Comparison of ENCODE assay signal across 1 cellular context in the genomic region with DNA sequence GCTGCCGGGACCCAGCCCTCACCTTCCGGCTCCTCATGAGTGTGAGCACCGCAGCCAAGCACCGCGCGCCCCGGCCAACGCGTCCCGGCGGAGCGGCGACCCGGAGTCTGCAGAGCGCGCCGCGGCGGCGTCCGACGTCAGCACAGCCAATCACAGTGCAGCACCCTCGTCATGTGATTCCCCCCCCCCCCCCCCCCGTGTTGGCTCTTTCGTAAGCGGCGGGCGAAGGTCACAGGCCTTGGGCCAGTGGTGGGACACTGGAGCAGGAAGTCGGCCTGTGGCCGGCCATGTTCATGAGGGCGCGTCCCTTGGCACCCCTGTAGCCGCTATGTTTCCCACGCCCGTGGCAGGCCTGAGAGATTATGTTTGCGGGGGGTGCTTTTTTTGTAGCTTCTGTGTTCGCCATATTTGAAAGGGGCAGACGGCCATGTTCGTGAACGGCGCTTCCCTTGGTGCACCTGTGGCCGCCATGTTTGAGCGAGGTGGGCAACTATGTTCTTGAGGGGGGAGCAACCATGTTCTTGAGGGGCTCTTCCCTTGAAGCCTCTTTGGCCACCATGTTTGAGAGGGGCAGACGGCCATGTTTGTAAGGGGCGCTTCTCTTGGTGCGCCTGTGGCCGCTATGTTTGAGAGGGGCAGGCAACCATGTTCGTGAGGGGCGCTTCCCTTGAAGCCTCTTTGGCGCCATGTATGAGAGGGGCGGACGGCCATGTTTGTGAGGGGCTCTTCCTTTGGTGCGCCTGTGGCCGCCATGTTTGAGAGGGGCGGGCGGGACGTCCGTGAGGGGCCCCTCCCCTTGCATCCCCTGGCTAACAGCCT.
TF ChIP-seq lines count a peak whose summit lies in the region.

A gene (minus strand): TSS at position 123 of the 819 bp plus-strand sequence. CDS start 86 bp downstream, at position 37.

TF ChIP-seq in K562, 482 proteins besides CTCF, POLR2A, EP300 and RAD21 (continued from another document and continues in another):
- TF ChIP-seq, protein P1, sequence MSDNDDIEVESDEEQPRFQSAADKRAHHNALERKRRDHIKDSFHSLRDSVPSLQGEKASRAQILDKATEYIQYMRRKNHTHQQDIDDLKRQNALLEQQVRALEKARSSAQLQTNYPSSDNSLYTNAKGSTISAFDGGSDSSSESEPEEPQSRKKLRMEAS (CRISPR knock-in tag; IDR thresholded peaks at IDR 0.05): peak; percentile 81
- TF ChIP-seq ADNP (tag; IDR thresholded peaks at IDR 0.05): no peak
- TF ChIP-seq NFIC (IDR thresholded peaks at IDR 0.05): peak; percentile 44
- 0 out of 2 replicates have a peak, but pooled peaks have one; percentile 33 for TF ChIP-seq SMAD3 (CRISPR knock-in tag; conservative IDR thresholded peaks at IDR 0.05)
- peak; percentile 68 for TF ChIP-seq TAF1 (IDR thresholded peaks at IDR 0.05; ENCODE audit: control insufficient read depth, extremely low read depth, insufficient read depth, low read length, severe bottlenecking)
- peak; percentile 3 for TF ChIP-seq RBBP5 (IDR thresholded peaks at IDR 0.05; ENCODE audit: borderline replicate concordance, insufficient read depth, low read length, poor library complexity, severe bottlenecking)
- peak; percentile 82 for TF ChIP-seq TBP (optimal IDR thresholded peaks at IDR 0.05; ENCODE audit: low read depth, low read length)
- TF ChIP-seq NCOA1 (IDR thresholded peaks at IDR 0.05; ENCODE audit: low read depth): no peak
- TF ChIP-seq ZNF584 (CRISPR knock-in tag; IDR thresholded peaks at IDR 0.05; ENCODE audit: low read depth): peak; percentile 98
- peak in 1 of 2 experiments; percentile 87; a peak in 2 of 4 replicates for TF ChIP-seq NRF1 (conservative IDR thresholded peaks at IDR 0.05 in 1 of 2, IDR thresholded peaks at IDR 0.05 in 1 of 2)
- TF ChIP-seq ELF1 (tag; IDR thresholded peaks at IDR 0.05): peak; percentile 88
- no peak for TF ChIP-seq KLF13 (tag; IDR thresholded peaks at IDR 0.05; ENCODE audit: borderline replicate concordance, low read depth)
- no peak for TF ChIP-seq XRCC4 (IDR thresholded peaks at IDR 0.05; ENCODE audit: extremely low read depth, insufficient read depth, insufficient read length)
- TF ChIP-seq, protein P2, sequence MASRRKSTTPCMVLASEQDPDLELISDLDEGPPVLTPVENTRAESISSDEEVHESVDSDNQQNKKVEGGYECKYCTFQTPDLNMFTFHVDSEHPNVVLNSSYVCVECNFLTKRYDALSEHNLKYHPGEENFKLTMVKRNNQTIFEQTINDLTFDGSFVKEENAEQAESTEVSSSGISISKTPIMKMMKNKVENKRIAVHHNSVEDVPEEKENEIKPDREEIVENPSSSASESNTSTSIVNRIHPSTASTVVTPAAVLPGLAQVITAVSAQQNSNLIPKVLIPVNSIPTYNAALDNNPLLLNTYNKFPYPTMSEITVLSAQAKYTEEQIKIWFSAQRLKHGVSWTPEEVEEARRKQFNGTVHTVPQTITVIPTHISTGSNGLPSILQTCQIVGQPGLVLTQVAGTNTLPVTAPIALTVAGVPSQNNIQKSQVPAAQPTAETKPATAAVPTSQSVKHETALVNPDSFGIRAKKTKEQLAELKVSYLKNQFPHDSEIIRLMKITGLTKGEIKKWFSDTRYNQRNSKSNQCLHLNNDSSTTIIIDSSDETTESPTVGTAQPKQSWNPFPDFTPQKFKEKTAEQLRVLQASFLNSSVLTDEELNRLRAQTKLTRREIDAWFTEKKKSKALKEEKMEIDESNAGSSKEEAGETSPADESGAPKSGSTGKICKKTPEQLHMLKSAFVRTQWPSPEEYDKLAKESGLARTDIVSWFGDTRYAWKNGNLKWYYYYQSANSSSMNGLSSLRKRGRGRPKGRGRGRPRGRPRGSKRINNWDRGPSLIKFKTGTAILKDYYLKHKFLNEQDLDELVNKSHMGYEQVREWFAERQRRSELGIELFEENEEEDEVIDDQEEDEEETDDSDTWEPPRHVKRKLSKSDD (conservative IDR thresholded peaks at IDR 0.05; ENCODE audit: low read length): peak; percentile 98
- TF ChIP-seq, protein P3, sequence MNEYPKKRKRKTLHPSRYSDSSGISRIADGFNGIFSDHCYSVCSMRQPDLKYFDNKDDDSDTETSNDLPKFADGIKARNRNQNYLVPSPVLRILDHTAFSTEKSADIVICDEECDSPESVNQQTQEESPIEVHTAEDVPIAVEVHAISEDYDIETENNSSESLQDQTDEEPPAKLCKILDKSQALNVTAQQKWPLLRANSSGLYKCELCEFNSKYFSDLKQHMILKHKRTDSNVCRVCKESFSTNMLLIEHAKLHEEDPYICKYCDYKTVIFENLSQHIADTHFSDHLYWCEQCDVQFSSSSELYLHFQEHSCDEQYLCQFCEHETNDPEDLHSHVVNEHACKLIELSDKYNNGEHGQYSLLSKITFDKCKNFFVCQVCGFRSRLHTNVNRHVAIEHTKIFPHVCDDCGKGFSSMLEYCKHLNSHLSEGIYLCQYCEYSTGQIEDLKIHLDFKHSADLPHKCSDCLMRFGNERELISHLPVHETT (CRISPR knock-in tag; conservative IDR thresholded peaks at IDR 0.05 in 1 of 2, IDR thresholded peaks at IDR 0.05 in 1 of 2): peak in 1 of 2 experiments; percentile 99; a peak in 2 of 4 replicates
- TF ChIP-seq FOXP1 (CRISPR knock-in tag; IDR thresholded peaks at IDR 0.05): peak; percentile 85; the same call in 1 of the 2 replicates
- peak; percentile 97 for TF ChIP-seq MBD2 (IDR thresholded peaks at IDR 0.05; ENCODE audit: borderline replicate concordance, low read depth)
- TF ChIP-seq, protein P4, sequence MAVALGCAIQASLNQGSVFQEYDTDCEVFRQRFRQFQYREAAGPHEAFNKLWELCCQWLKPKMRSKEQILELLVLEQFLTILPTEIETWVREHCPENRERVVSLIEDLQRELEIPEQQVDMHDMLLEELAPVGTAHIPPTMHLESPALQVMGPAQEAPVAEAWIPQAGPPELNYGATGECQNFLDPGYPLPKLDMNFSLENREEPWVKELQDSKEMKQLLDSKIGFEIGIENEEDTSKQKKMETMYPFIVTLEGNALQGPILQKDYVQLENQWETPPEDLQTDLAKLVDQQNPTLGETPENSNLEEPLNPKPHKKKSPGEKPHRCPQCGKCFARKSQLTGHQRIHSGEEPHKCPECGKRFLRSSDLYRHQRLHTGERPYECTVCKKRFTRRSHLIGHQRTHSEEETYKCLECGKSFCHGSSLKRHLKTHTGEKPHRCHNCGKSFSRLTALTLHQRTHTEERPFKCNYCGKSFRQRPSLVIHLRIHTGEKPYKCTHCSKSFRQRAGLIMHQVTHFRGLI (CRISPR knock-in tag; IDR thresholded peaks at IDR 0.05): peak; percentile 24; the same call in 1 of the 2 replicates
- TF ChIP-seq, protein P5, sequence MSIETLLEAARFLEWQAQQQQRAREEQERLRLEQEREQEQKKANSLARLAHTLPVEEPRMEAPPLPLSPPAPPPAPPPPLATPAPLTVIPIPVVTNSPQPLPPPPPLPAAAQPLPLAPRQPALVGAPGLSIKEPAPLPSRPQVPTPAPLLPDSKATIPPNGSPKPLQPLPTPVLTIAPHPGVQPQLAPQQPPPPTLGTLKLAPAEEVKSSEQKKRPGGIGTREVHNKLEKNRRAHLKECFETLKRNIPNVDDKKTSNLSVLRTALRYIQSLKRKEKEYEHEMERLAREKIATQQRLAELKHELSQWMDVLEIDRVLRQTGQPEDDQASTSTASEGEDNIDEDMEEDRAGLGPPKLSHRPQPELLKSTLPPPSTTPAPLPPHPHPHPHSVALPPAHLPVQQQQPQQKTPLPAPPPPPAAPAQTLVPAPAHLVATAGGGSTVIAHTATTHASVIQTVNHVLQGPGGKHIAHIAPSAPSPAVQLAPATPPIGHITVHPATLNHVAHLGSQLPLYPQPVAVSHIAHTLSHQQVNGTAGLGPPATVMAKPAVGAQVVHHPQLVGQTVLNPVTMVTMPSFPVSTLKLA (conservative IDR thresholded peaks at IDR 0.05): peak; percentile 49 to 85; a peak in 3 of 4 replicates
- no peak for TF ChIP-seq ZNF695 (CRISPR knock-in tag; IDR thresholded peaks at IDR 0.05)
- peak; percentile 20; the same call in 1 of the 2 replicates for TF ChIP-seq CTBP1 (IDR thresholded peaks at IDR 0.05; ENCODE audit: borderline replicate concordance)
- no peak for TF ChIP-seq EWSR1 (IDR thresholded peaks at IDR 0.05; ENCODE audit: borderline replicate concordance, low read depth, partially characterized antibody)
- TF ChIP-seq, protein P6, sequence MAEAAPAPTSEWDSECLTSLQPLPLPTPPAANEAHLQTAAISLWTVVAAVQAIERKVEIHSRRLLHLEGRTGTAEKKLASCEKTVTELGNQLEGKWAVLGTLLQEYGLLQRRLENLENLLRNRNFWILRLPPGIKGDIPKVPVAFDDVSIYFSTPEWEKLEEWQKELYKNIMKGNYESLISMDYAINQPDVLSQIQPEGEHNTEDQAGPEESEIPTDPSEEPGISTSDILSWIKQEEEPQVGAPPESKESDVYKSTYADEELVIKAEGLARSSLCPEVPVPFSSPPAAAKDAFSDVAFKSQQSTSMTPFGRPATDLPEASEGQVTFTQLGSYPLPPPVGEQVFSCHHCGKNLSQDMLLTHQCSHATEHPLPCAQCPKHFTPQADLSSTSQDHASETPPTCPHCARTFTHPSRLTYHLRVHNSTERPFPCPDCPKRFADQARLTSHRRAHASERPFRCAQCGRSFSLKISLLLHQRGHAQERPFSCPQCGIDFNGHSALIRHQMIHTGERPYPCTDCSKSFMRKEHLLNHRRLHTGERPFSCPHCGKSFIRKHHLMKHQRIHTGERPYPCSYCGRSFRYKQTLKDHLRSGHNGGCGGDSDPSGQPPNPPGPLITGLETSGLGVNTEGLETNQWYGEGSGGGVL (CRISPR knock-in tag; IDR thresholded peaks at IDR 0.05): no peak
- no peak for TF ChIP-seq SAFB2 (IDR thresholded peaks at IDR 0.05; ENCODE audit: borderline replicate concordance, low read depth, low read length, severe bottlenecking)
- no peak for TF ChIP-seq RBM34 (IDR thresholded peaks at IDR 0.05; ENCODE audit: borderline replicate concordance, insufficient read depth, low read length)
- TF ChIP-seq, protein P7, sequence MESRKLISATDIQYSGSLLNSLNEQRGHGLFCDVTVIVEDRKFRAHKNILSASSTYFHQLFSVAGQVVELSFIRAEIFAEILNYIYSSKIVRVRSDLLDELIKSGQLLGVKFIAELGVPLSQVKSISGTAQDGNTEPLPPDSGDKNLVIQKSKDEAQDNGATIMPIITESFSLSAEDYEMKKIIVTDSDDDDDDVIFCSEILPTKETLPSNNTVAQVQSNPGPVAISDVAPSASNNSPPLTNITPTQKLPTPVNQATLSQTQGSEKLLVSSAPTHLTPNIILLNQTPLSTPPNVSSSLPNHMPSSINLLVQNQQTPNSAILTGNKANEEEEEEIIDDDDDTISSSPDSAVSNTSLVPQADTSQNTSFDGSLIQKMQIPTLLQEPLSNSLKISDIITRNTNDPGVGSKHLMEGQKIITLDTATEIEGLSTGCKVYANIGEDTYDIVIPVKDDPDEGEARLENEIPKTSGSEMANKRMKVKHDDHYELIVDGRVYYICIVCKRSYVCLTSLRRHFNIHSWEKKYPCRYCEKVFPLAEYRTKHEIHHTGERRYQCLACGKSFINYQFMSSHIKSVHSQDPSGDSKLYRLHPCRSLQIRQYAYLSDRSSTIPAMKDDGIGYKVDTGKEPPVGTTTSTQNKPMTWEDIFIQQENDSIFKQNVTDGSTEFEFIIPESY (CRISPR knock-in tag; IDR thresholded peaks at IDR 0.05): no peak; the same call in 1 of the 2 replicates
- peak; percentile 71 for TF ChIP-seq SUPT5H (IDR thresholded peaks at IDR 0.05)
- TF ChIP-seq ZC3H8 (IDR thresholded peaks at IDR 0.05): peak; percentile 89; the same call in 1 of the 2 replicates
- TF ChIP-seq TEAD1 (CRISPR knock-in tag; IDR thresholded peaks at IDR 0.05): peak in 1 of 2 experiments; percentile 70; a peak in 2 of 4 replicates
- TF ChIP-seq, protein P8, sequence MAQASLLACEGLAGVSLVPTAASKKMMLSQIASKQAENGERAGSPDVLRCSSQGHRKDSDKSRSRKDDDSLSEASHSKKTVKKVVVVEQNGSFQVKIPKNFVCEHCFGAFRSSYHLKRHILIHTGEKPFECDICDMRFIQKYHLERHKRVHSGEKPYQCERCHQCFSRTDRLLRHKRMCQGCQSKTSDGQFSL (CRISPR knock-in tag; IDR thresholded peaks at IDR 0.05): peak; percentile 98
- TF ChIP-seq, protein P8 (tag; IDR thresholded peaks at IDR 0.05): peak; percentile 41 to 99; a peak in 2 of 4 replicates
- TF ChIP-seq ZNF444 (CRISPR knock-in tag; IDR thresholded peaks at IDR 0.05): no peak
- TF ChIP-seq RFX1 (IDR thresholded peaks at IDR 0.05): no peak
- no peak for TF ChIP-seq FOXM1 (IDR thresholded peaks at IDR 0.05; ENCODE audit: low read depth)
- no peak for TF ChIP-seq FOXM1 (CRISPR knock-in tag; IDR thresholded peaks at IDR 0.05; ENCODE audit: low read depth)
- TF ChIP-seq, protein P9, sequence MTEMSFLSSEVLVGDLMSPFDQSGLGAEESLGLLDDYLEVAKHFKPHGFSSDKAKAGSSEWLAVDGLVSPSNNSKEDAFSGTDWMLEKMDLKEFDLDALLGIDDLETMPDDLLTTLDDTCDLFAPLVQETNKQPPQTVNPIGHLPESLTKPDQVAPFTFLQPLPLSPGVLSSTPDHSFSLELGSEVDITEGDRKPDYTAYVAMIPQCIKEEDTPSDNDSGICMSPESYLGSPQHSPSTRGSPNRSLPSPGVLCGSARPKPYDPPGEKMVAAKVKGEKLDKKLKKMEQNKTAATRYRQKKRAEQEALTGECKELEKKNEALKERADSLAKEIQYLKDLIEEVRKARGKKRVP (CRISPR knock-in tag; IDR thresholded peaks at IDR 0.05): peak; percentile 45; the same call in 1 of the 2 replicates
